9 cellular contexts compared by ENCODE assay signal in genomic region chr7:16268821-16269768, GRCh38.
A peak's percentile ranks its signal among the peaks of the same experiment; 100 is the strongest.
DNase-seq lines count a peak whose midpoint lies in the region; ATAC-seq, FAIRE-seq and TF ChIP-seq lines count a peak whose summit lies in the region.
"Had no signal": no experiment of that assay in that cellular context is flagged by ENCODE, and none has a peak within 500 bp of the region (broad histone marks: within the 10 kb centered on the region; RNA-seq: fewer than 3 reads in every experiment).

No MANE protein-coding gene starts in this region.

- H3K27ac ChIP-seq in astrocyte (ENCODE audit: low read depth, low read length) (no peak overlapping the region), mesendoderm (ENCODE audit: low read depth, low read length) (no peak overlapping the region)

- H3K79me2 ChIP-seq in astrocyte (ENCODE audit: insufficient read depth, low read length) (no peaks in the 10 kb centered on the region), mesendoderm (ENCODE audit: control insufficient read depth, insufficient read depth, low read length) (no peaks in the 10 kb centered on the region)

- no peaks in the 10 kb centered on the region for H3K9me3 ChIP-seq in astrocyte (ENCODE audit: insufficient read depth, low read depth, low read length)

- H3K36me3 Mint-ChIP-seq in astrocyte (ENCODE audit: low read depth, unreplicated experiment), result no peaks in the 10 kb centered on the region
- peaks cover 0 to 3% (median 0%) of the 10 kb centered on the region in 3 donors for H3K36me3 Mint-ChIP-seq in naive thymus-derived CD8-positive, alpha-beta T cell

- peak overlapping the region; percentile 14 for H2BK5ac ChIP-seq in mesendoderm (ENCODE audit: low read length)

- no peak overlapping the region for H2AK5ac ChIP-seq in mesendoderm (ENCODE audit: low read length)

- peak overlapping the region; percentile 61 for H2BK120ac ChIP-seq in mesendoderm (ENCODE audit: low read depth, low read length)

- no peak overlapping the region for H3K23ac ChIP-seq in mesendoderm (ENCODE audit: low read length)

- no peak overlapping the region for H2BK15ac ChIP-seq in mesendoderm (replicated peaks; ENCODE audit: low read depth)

- no peak overlapping the region for H4K8ac ChIP-seq in mesendoderm (ENCODE audit: low read depth, low read length)

- DNase-seq in EL (peak; percentile 75), LoVo (ENCODE audit: low spot score) (peak; percentile 22), astrocyte (ENCODE audit: low read depth) (peak; percentile 95), mesendoderm (peak; percentile 14)
- DNase-seq in activated naive CD4-positive, alpha-beta T cell treated with anti-CD3 and anti-CD28 coated beads, Interleukin-2, amount 50 U/mL, for 16 hours, result no peak
- DNase-seq in naive thymus-derived CD8-positive, alpha-beta T cell, result no peak
- DNase-seq: activated naive CD4-positive, alpha-beta T cell treated with Interleukin-2 at 50 U/mL for 16 hours had no signal

- ATAC-seq in HG02798 (IDR thresholded peaks at IDR 0.05; ENCODE audit: poor library complexity, unreplicated experiment) (no peak), HG03342 (IDR thresholded peaks at IDR 0.05; ENCODE audit: unreplicated experiment) (no peak)
- ATAC-seq in naive thymus-derived CD8-positive, alpha-beta T cell, result no peak

- H3K4me2 ChIP-seq in astrocyte (ENCODE audit: low read length) (no peak overlapping the region), mesendoderm (ENCODE audit: low read length) (no peak overlapping the region)

- H2AFZ ChIP-seq in astrocyte (ENCODE audit: low read depth, low read length), result no peak overlapping the region

- peak overlapping the region; percentile 36 for H3K4ac ChIP-seq in mesendoderm (ENCODE audit: low read depth, low read length)

- H3K36me3 ChIP-seq in astrocyte (ENCODE audit: insufficient read depth, low read length), result no peaks in the 10 kb centered on the region
- no peaks in the 10 kb centered on the region for H3K36me3 ChIP-seq in mesendoderm (ENCODE audit: control insufficient read depth, insufficient read depth, low read length)

- H3K4me3 ChIP-seq in astrocyte (ENCODE audit: insufficient read depth, low read depth, low read length) (no peak overlapping the region), mesendoderm (ENCODE audit: low read length) (no peak overlapping the region)

- H3K4me3 Mint-ChIP-seq in astrocyte (ENCODE audit: unreplicated experiment), result no peak overlapping the region
- no peak overlapping the region for H3K4me3 Mint-ChIP-seq in naive thymus-derived CD8-positive, alpha-beta T cell

- no peak overlapping the region for H3K56ac ChIP-seq in mesendoderm (ENCODE audit: low read length)

- H3K4me1 ChIP-seq in astrocyte (ENCODE audit: insufficient read depth, low read length) (peaks cover 3% of the 10 kb centered on the region), mesendoderm (ENCODE audit: control insufficient read depth, low read depth, low read length) (peaks cover 4% of the 10 kb centered on the region)

- H4K20me1 ChIP-seq in astrocyte (ENCODE audit: insufficient read depth, low read length), result no peaks in the 10 kb centered on the region

- no peaks in the 10 kb centered on the region for H3K27me3 Mint-ChIP-seq in astrocyte (ENCODE audit: low read depth, unreplicated experiment)
- no peaks in the 10 kb centered on the region for H3K27me3 Mint-ChIP-seq in naive thymus-derived CD8-positive, alpha-beta T cell

- peaks cover 27% of the 10 kb centered on the region for H3K4me1 Mint-ChIP-seq in astrocyte (ENCODE audit: low read depth, unreplicated experiment)
- no peaks in the 10 kb centered on the region for H3K4me1 Mint-ChIP-seq in naive thymus-derived CD8-positive, alpha-beta T cell

- H3K79me1 ChIP-seq in mesendoderm (ENCODE audit: low read length), result no peaks in the 10 kb centered on the region

- POLR2A ChIA-PET in naive thymus-derived CD8-positive, alpha-beta T cell (lab: Charles Lee), result no interaction called here

- TF ChIP-seq CTCF in astrocyte (IDR thresholded peaks at IDR 0.05; ENCODE audit: insufficient read depth, low read depth, low read length), result no peak

- H3K9ac ChIP-seq in astrocyte (ENCODE audit: low read length) (no peak overlapping the region), mesendoderm (ENCODE audit: low read length) (no peak overlapping the region)

- WGBS in mesendoderm (ENCODE audit: extremely low coverage, insufficient coverage, low lambda C conversion rate), result no CpG with 5 or more reads among the region's 12 CpGs

- H3K27me3 ChIP-seq in astrocyte (ENCODE audit: insufficient read depth, low read length) (no peaks in the 10 kb centered on the region), mesendoderm (ENCODE audit: insufficient read depth, low read length, poor library complexity) (no peaks in the 10 kb centered on the region)

- H4K5ac ChIP-seq in mesendoderm (ENCODE audit: low read length), result no peak overlapping the region

- no peak overlapping the region for H3K18ac ChIP-seq in mesendoderm (ENCODE audit: low read length)

- H3K9me3 Mint-ChIP-seq in astrocyte (ENCODE audit: unreplicated experiment), result no peaks in the 10 kb centered on the region
- H3K9me3 Mint-ChIP-seq in naive thymus-derived CD8-positive, alpha-beta T cell, result no peaks in the 10 kb centered on the region

- H3K27ac Mint-ChIP-seq in astrocyte (ENCODE audit: unreplicated experiment), result no peak overlapping the region
- H3K27ac Mint-ChIP-seq in naive thymus-derived CD8-positive, alpha-beta T cell, result no peak overlapping the region

- FAIRE-seq in astrocyte (lab: Jason Lieb, UNC), result no peak

Comparison
In these comparisons a context has a peak if more than half of its experiments do, and no peak if none do; other contexts are left out.
1. DNase-seq: peak in EL (single experiment), LoVo (single experiment), astrocyte (single experiment) and mesendoderm (single experiment); none in activated naive CD4-positive, alpha-beta T cell treated with anti-CD3 and anti-CD28 coated beads, Interleukin-2, amount 50 U/mL, for 16 hours (single experiment) and naive thymus-derived CD8-positive, alpha-beta T cell (0 of 10).